ENCODE assay signal across 13 cellular contexts in genomic region chr12:63982787-63983186, GRCh38.
DNase-seq lines count a peak whose midpoint lies in the region; ATAC-seq and TF ChIP-seq lines count a peak whose summit lies in the region.
"Had no signal": no experiment of that assay in that cellular context is flagged by ENCODE, and none has a peak within 500 bp of the region (broad histone marks: within the 10 kb centered on the region; RNA-seq: fewer than 3 reads in every experiment).

No MANE protein-coding gene starts in this region.

- peaks cover 0 to 3% of the 10 kb centered on the region in 2 donors for H3K4me1 ChIP-seq in muscle layer of duodenum (ENCODE audit: control insufficient read depth in 1 of 2, insufficient read depth in 2 of 2, low read length in 2 of 2)
- no peaks in the 10 kb centered on the region for H3K4me1 ChIP-seq in CD8-positive, alpha-beta memory T cell (ENCODE audit: insufficient read depth, low read length)

- POLR2A ChIA-PET in CD8-positive, alpha-beta memory T cell (lab: Charles Lee) = no interaction called here

- peaks cover 5% of the 10 kb centered on the region for H3K27me3 Mint-ChIP-seq in brain
- H3K27me3 Mint-ChIP-seq in CD8-positive, alpha-beta memory T cell = peaks cover 9 to 14% of the 10 kb centered on the region in 2 donors

- H3K4me3 ChIP-seq in muscle layer of duodenum (ENCODE audit: low read depth in 1 of 2, low read length in 2 of 2) = no peak overlapping the region
- H3K4me3 ChIP-seq in CD8-positive, alpha-beta memory T cell (ENCODE audit: low read length) = no peak overlapping the region
- H3K4me3 ChIP-seq: K562 had no signal

- peaks cover 0 to 6% (median 0%) of the 10 kb centered on the region in 5 experiments for H3K9me3 Mint-ChIP-seq in brain
- H3K9me3 Mint-ChIP-seq in CD8-positive, alpha-beta memory T cell = no peaks in the 10 kb centered on the region
- H3K9me3 Mint-ChIP-seq: CD14-positive monocyte had no signal

- H3K27ac ChIP-seq in muscle layer of duodenum (ENCODE audit: low read length) = peak overlapping the region; percentile 21
- H3K27ac ChIP-seq in CD8-positive, alpha-beta memory T cell (ENCODE audit: low read depth, low read length) = no peak overlapping the region

- H3K9me3 ChIP-seq in muscle layer of duodenum (ENCODE audit: control insufficient read depth in 1 of 2, low read length in 2 of 2) = no peaks in the 10 kb centered on the region
- no peaks in the 10 kb centered on the region for H3K9me3 ChIP-seq in CD8-positive, alpha-beta memory T cell (ENCODE audit: low read length)

- peak overlapping the region in 1 of 5 experiments; percentile 36 for H3K4me3 Mint-ChIP-seq in brain
- no peak overlapping the region for H3K4me3 Mint-ChIP-seq in CD8-positive, alpha-beta memory T cell
- H3K4me3 Mint-ChIP-seq: CD14-positive monocyte had no signal

- H3K27ac Mint-ChIP-seq in brain = peak overlapping the region in 4 of 5 experiments; percentile 48 to 81 (median 66)
- H3K27ac Mint-ChIP-seq in CD8-positive, alpha-beta memory T cell = no peak overlapping the region
- H3K27ac Mint-ChIP-seq: CD14-positive monocyte had no signal

- no peak for ATAC-seq in HG03354 (IDR thresholded peaks at IDR 0.05; ENCODE audit: poor library complexity, severe bottlenecking, unreplicated experiment)
- ATAC-seq: K562 had no signal

- CTCF ChIA-PET in CD8-positive, alpha-beta memory T cell (lab: Charles Lee) = no interaction called here

- H3K27me3 ChIP-seq in muscle layer of duodenum (ENCODE audit: low read depth, low read length) = no peaks in the 10 kb centered on the region
- H3K27me3 ChIP-seq in CD8-positive, alpha-beta memory T cell (ENCODE audit: insufficient read depth, low read length, poor library complexity, severe bottlenecking) = no peaks in the 10 kb centered on the region

- H3K36me3 Mint-ChIP-seq in brain = peaks cover 27% of the 10 kb centered on the region
- no peaks in the 10 kb centered on the region for H3K36me3 Mint-ChIP-seq in CD8-positive, alpha-beta memory T cell
- H3K36me3 Mint-ChIP-seq: CD14-positive monocyte had no signal

- H3K36me3 ChIP-seq in muscle layer of duodenum (ENCODE audit: control insufficient read depth in 1 of 2, insufficient read depth in 2 of 2, low read length in 2 of 2) = no peaks in the 10 kb centered on the region
- H3K36me3 ChIP-seq in CD8-positive, alpha-beta memory T cell (ENCODE audit: insufficient read depth, low read length) = no peaks in the 10 kb centered on the region

- TF ChIP-seq CTCF in brain (conservative IDR thresholded peaks at IDR 0.05) = no peak

- H3K4me1 Mint-ChIP-seq in brain = peaks cover 33% of the 10 kb centered on the region
- H3K4me1 Mint-ChIP-seq in CD8-positive, alpha-beta memory T cell = no peaks in the 10 kb centered on the region

- DNase-seq in COLO829 (ENCODE audit: low spot score) (peak; percentile 34), NCI-H2227 (lab: John Stamatoyannopoulos, UW; ENCODE audit: unreplicated experiment) (peak; percentile 57), NCI-H226 (no peak)
- no peak for DNase-seq in activated CD4-positive, alpha-beta T cell treated with anti-CD3 and anti-CD28 coated beads for 1 hour
- no peak for DNase-seq in CD8-positive, alpha-beta memory T cell
- DNase-seq: NCI-H146, NCI-H446 treated with DMSO at 0.1 percent for 48 hours, SIG-M5 had no signal

Comparison
In these comparisons a context has a peak if more than half of its experiments do, and no peak if none do; other contexts are left out.
1. DNase-seq: peak in COLO829 (single experiment) and NCI-H2227 (single experiment); none in activated CD4-positive, alpha-beta T cell treated with anti-CD3 and anti-CD28 coated beads for 1 hour (single experiment), NCI-H226 (single experiment) and CD8-positive, alpha-beta memory T cell (0 of 5).
2. H3K27ac Mint-ChIP-seq: peak in brain (4 of 5); none in CD8-positive, alpha-beta memory T cell (0 of 8).